Comparison of ENCODE assay signal across 1 cellular context in genomic region chr2:20097889-20098714, GRCh38.
TF ChIP-seq lines count a peak whose summit lies in the region.

No MANE protein-coding gene starts in this region.

TF ChIP-seq in HepG2, 621 proteins besides CTCF, POLR2A, EP300 and RAD21 (continued from another document and continues in another):
- TF ChIP-seq ZBTB33 (CRISPR knock-in tag; IDR thresholded peaks at IDR 0.05) (peak; percentile 68), GFI1 (CRISPR knock-in tag; IDR thresholded peaks at IDR 0.05; ENCODE audit: borderline replicate concordance) (peak; percentile 43; the same call in 1 of the 2 replicates), NFKB2 (CRISPR knock-in tag; IDR thresholded peaks at IDR 0.05; ENCODE audit: borderline replicate concordance) (no peak; the same call in 1 of the 2 replicates), THAP11 (CRISPR knock-in tag; IDR thresholded peaks at IDR 0.05) (0 out of 2 replicates have a peak, but pooled peaks have one; percentile 58), STAT6 (CRISPR knock-in tag; IDR thresholded peaks at IDR 0.05; ENCODE audit: borderline replicate concordance) (no peak), WIZ (CRISPR knock-in tag; IDR thresholded peaks at IDR 0.05) (no peak), ETV6 (CRISPR knock-in tag; conservative IDR thresholded peaks at IDR 0.05) (0 out of 2 replicates have a peak, but pooled peaks have one; percentile 13), ZNF30 (CRISPR knock-in tag; IDR thresholded peaks at IDR 0.05) (no peak), SOX13 (IDR thresholded peaks at IDR 0.05) (no peak), SOX13 (CRISPR knock-in tag; conservative IDR thresholded peaks at IDR 0.05 in 1 of 2, IDR thresholded peaks at IDR 0.05 in 1 of 2) (peak in 1 of 2 experiments; percentile 26; a peak in 1 of 4 replicates), EEA1 (CRISPR knock-in tag; IDR thresholded peaks at IDR 0.05; ENCODE audit: borderline replicate concordance) (no peak), THAP7 (CRISPR knock-in tag; IDR thresholded peaks at IDR 0.05) (no peak), NR2F6 (IDR thresholded peaks at IDR 0.05) (no peak), NR2F6 (CRISPR knock-in tag; IDR thresholded peaks at IDR 0.05) (peak; percentile 64), SSRP1 (CRISPR knock-in tag; IDR thresholded peaks at IDR 0.05) (no peak), NFKBIZ (CRISPR knock-in tag; IDR thresholded peaks at IDR 0.05) (no peak), ATF7-NPFF (CRISPR knock-in tag; IDR thresholded peaks at IDR 0.05; ENCODE audit: low read depth) (no peak), GPN1 (CRISPR knock-in tag; IDR thresholded peaks at IDR 0.05; ENCODE audit: borderline replicate concordance) (no peak), TBX3 (IDR thresholded peaks at IDR 0.05; ENCODE audit: borderline replicate concordance) (no peak), ISL2 (CRISPR knock-in tag; IDR thresholded peaks at IDR 0.05) (0 out of 2 replicates have a peak, but pooled peaks have one; percentile 33), ZNF362 (CRISPR knock-in tag; IDR thresholded peaks at IDR 0.05; ENCODE audit: borderline replicate concordance) (peak; percentile 36; the same call in 1 of the 2 replicates), ZUFSP (CRISPR knock-in tag; IDR thresholded peaks at IDR 0.05; ENCODE audit: borderline replicate concordance) (no peak), PRMT3 (CRISPR knock-in tag; IDR thresholded peaks at IDR 0.05; ENCODE audit: borderline replicate concordance, low read depth) (no peak), HES4 (CRISPR knock-in tag; IDR thresholded peaks at IDR 0.05; ENCODE audit: borderline replicate concordance) (no peak), PHF8 (CRISPR knock-in tag; IDR thresholded peaks at IDR 0.05) (peak; percentile 33; the same call in 1 of the 2 replicates), ZNF782 (CRISPR knock-in tag; IDR thresholded peaks at IDR 0.05; ENCODE audit: borderline replicate concordance) (0 out of 2 replicates have a peak, but pooled peaks have one; percentile 2), CEBPG (CRISPR knock-in tag; IDR thresholded peaks at IDR 0.05) (peak; percentile 65), ZMAT3 (CRISPR knock-in tag; conservative IDR thresholded peaks at IDR 0.05) (no peak), ZNF225 (CRISPR knock-in tag; IDR thresholded peaks at IDR 0.05) (0 out of 2 replicates have a peak, but pooled peaks have one; percentile 15), ZNF354B (CRISPR knock-in tag; IDR thresholded peaks at IDR 0.05) (0 out of 2 replicates have a peak, but pooled peaks have one; percentile 34), ATF5 (CRISPR knock-in tag; IDR thresholded peaks at IDR 0.05; ENCODE audit: low read depth) (no peak), CBX2 (IDR thresholded peaks at IDR 0.05; ENCODE audit: low read depth, low read length) (no peak), CBX2 (CRISPR knock-in tag; IDR thresholded peaks at IDR 0.05; ENCODE audit: low read depth) (no peak), TSC22D2 (CRISPR knock-in tag; IDR thresholded peaks at IDR 0.05; ENCODE audit: borderline replicate concordance) (peak; percentile 51; the same call in 1 of the 2 replicates), SP2 (CRISPR knock-in tag; IDR thresholded peaks at IDR 0.05) (no peak), SMYD3 (CRISPR knock-in tag; IDR thresholded peaks at IDR 0.05) (no peak), ZNF350 (CRISPR knock-in tag; IDR thresholded peaks at IDR 0.05; ENCODE audit: borderline replicate concordance, low read depth) (no peak), U2AF1 (optimal IDR thresholded peaks at IDR 0.05; ENCODE audit: low read depth, low read length) (no peak), CBFB (CRISPR knock-in tag; IDR thresholded peaks at IDR 0.05) (0 out of 2 replicates have a peak, but pooled peaks have one; percentile 50), TGIF2 (CRISPR knock-in tag; IDR thresholded peaks at IDR 0.05) (no peak), SMC3 (IDR thresholded peaks at IDR 0.05; ENCODE audit: low read length) (peak; percentile 98), ZNF878 (CRISPR knock-in tag; IDR thresholded peaks at IDR 0.05) (no peak), NKX3-1 (CRISPR knock-in tag; IDR thresholded peaks at IDR 0.05) (no peak)
- TF ChIP-seq, protein P1, sequence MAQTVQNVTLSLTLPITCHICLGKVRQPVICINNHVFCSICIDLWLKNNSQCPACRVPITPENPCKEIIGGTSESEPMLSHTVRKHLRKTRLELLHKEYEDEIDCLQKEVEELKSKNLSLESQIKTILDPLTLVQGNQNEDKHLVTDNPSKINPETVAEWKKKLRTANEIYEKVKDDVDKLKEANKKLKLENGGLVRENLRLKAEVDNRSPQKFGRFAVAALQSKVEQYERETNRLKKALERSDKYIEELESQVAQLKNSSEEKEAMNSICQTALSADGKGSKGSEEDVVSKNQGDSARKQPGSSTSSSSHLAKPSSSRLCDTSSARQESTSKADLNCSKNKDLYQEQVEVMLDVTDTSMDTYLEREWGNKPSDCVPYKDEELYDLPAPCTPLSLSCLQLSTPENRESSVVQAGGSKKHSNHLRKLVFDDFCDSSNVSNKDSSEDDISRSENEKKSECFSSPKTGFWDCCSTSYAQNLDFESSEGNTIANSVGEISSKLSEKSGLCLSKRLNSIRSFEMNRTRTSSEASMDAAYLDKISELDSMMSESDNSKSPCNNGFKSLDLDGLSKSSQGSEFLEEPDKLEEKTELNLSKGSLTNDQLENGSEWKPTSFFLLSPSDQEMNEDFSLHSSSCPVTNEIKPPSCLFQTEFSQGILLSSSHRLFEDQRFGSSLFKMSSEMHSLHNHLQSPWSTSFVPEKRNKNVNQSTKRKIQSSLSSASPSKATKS (CRISPR knock-in tag; IDR thresholded peaks at IDR 0.05), result no peak
- TF ChIP-seq, protein P2, sequence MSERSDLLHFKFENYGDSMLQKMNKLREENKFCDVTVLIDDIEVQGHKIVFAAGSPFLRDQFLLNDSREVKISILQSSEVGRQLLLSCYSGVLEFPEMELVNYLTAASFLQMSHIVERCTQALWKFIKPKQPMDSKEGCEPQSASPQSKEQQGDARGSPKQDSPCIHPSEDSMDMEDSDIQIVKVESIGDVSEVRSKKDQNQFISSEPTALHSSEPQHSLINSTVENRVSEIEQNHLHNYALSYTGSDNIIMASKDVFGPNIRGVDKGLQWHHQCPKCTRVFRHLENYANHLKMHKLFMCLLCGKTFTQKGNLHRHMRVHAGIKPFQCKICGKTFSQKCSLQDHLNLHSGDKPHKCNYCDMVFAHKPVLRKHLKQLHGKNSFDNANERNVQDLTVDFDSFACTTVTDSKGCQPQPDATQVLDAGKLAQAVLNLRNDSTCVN (CRISPR knock-in tag; IDR thresholded peaks at IDR 0.05; ENCODE audit: borderline replicate concordance), result no peak
- TF ChIP-seq, protein P3, sequence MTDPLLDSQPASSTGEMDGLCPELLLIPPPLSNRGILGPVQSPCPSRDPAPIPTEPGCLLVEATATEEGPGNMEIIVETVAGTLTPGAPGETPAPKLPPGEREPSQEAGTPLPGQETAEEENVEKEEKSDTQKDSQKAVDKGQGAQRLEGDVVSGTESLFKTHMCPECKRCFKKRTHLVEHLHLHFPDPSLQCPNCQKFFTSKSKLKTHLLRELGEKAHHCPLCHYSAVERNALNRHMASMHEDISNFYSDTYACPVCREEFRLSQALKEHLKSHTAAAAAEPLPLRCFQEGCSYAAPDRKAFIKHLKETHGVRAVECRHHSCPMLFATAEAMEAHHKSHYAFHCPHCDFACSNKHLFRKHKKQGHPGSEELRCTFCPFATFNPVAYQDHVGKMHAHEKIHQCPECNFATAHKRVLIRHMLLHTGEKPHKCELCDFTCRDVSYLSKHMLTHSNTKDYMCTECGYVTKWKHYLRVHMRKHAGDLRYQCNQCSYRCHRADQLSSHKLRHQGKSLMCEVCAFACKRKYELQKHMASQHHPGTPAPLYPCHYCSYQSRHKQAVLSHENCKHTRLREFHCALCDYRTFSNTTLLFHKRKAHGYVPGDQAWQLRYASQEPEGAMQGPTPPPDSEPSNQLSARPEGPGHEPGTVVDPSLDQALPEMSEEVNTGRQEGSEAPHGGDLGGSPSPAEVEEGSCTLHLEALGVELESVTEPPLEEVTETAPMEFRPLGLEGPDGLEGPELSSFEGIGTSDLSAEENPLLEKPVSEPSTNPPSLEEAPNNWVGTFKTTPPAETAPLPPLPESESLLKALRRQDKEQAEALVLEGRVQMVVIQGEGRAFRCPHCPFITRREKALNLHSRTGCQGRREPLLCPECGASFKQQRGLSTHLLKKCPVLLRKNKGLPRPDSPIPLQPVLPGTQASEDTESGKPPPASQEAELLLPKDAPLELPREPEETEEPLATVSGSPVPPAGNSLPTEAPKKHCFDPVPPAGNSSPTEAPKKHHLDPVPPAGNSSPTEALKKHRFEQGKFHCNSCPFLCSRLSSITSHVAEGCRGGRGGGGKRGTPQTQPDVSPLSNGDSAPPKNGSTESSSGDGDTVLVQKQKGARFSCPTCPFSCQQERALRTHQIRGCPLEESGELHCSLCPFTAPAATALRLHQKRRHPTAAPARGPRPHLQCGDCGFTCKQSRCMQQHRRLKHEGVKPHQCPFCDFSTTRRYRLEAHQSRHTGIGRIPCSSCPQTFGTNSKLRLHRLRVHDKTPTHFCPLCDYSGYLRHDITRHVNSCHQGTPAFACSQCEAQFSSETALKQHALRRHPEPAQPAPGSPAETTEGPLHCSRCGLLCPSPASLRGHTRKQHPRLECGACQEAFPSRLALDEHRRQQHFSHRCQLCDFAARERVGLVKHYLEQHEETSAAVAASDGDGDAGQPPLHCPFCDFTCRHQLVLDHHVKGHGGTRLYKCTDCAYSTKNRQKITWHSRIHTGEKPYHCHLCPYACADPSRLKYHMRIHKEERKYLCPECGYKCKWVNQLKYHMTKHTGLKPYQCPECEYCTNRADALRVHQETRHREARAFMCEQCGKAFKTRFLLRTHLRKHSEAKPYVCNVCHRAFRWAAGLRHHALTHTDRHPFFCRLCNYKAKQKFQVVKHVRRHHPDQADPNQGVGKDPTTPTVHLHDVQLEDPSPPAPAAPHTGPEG (CRISPR knock-in tag; IDR thresholded peaks at IDR 0.05), result peak; percentile 56; the same call in 1 of the 2 replicates
